ENCODE assay signal across 9 cellular contexts in genomic region chr2:30503007-30503691, GRCh38. TPM values are rescaled to one million over a fixed set of nuclear protein-coding genes. Genes with fewer than 3 reads are reported as not detected.
DNase-seq lines count a peak whose midpoint lies in the region; ATAC-seq and TF ChIP-seq lines count a peak whose summit lies in the region.
"Had no signal": no experiment of that assay in that cellular context is flagged by ENCODE, and none has a peak within 500 bp of the region (broad histone marks: within the 10 kb centered on the region; RNA-seq: fewer than 3 reads in every experiment).

No MANE protein-coding gene starts in this region.

- no peak overlapping the region for H3K27ac ChIP-seq in RWPE1

- peak overlapping the region; percentile 11 for H3K4me3 Mint-ChIP-seq in central memory CD8-positive, alpha-beta T cell
- H3K4me3 Mint-ChIP-seq in osteocyte (ENCODE audit: unreplicated experiment) = no peak overlapping the region

- DNase-seq in GM13976 (ENCODE audit: low spot score) (peak; percentile 17), osteocyte (ENCODE audit: extremely low spot score, unreplicated experiment) (no peak), RWPE1 (ENCODE audit: low spot score) (no peak), AG08396 (ENCODE audit: low spot score) (no peak)
- no peak for DNase-seq in central memory CD8-positive, alpha-beta T cell (ENCODE audit: low spot score in 2 of 2)
- DNase-seq: activated CD4-positive, alpha-beta T cell treated with anti-CD3 and anti-CD28 coated beads for 4 hours; MG63 had no signal

- TF ChIP-seq CTCF in GM13976 (IDR thresholded peaks at IDR 0.05; ENCODE audit: borderline replicate concordance, control extremely low read depth, extremely low read depth, insufficient read depth, missing control alignments) (peak; percentile 7), LNCAP (IDR thresholded peaks at IDR 0.05) (peak; percentile 14; the same call in 1 of the 2 replicates), osteocyte (IDR thresholded peaks at IDR 0.05) (peak; percentile 38), RWPE1 (conservative IDR thresholded peaks at IDR 0.05; ENCODE audit: low read depth) (no peak)

- peak overlapping the region; percentile 78 for H3K27ac Mint-ChIP-seq in central memory CD8-positive, alpha-beta T cell (ENCODE audit: low read depth)
- H3K27ac Mint-ChIP-seq in osteocyte (ENCODE audit: unreplicated experiment) = no peak overlapping the region

- ATAC-seq in central memory CD8-positive, alpha-beta T cell (replicated peaks; ENCODE audit: extremely low read depth, poor library complexity, severe bottlenecking) = peak; percentile 88
- no peak for ATAC-seq in GM18511 (IDR thresholded peaks at IDR 0.05; ENCODE audit: unreplicated experiment)

- H3K36me3 Mint-ChIP-seq in central memory CD8-positive, alpha-beta T cell (ENCODE audit: insufficient read depth) = peaks cover 4% of the 10 kb centered on the region
- peaks cover 3% of the 10 kb centered on the region for H3K36me3 Mint-ChIP-seq in osteocyte (ENCODE audit: unreplicated experiment)

- no peaks in the 10 kb centered on the region for H3K27me3 Mint-ChIP-seq in central memory CD8-positive, alpha-beta T cell
- H3K27me3 Mint-ChIP-seq in osteocyte (ENCODE audit: unreplicated experiment) = no peaks in the 10 kb centered on the region

- H3K4me1 Mint-ChIP-seq in central memory CD8-positive, alpha-beta T cell = peaks cover 36% of the 10 kb centered on the region
- peaks cover 25% of the 10 kb centered on the region for H3K4me1 Mint-ChIP-seq in osteocyte (ENCODE audit: unreplicated experiment)

- POLR2A ChIA-PET in RWPE1 (lab: Yijun Ruan, JAX; ENCODE audit: low non-redundant PET) = no interaction called here

- in situ Hi-C loops in GM13976 (cut with MboI; ENCODE audit: low sequenced_read_pairs, unreplicated experiment) = no loop called here

- CTCF ChIA-PET in RWPE1 (lab: Yijun Ruan, JAX) = interaction anchor here (0.6 kb wide), 1 partner anchor 14 kb away, joined by 3 read pairs; no protein-coding TSS in a partner anchor

- H3K9me3 Mint-ChIP-seq in central memory CD8-positive, alpha-beta T cell = peaks cover 12% of the 10 kb centered on the region
- H3K9me3 Mint-ChIP-seq in osteocyte (ENCODE audit: unreplicated experiment) = peaks cover 18% of the 10 kb centered on the region

RNA-seq across cellular contexts. Expression of gene LCLAT1, which starts 56.1 kb away (rescaled TPM):
- total RNA-seq in osteocyte = 13.6 and 18.2 TPM in 2 replicates
